ENCODE assay signal across 8 cellular contexts in the genomic region with DNA sequence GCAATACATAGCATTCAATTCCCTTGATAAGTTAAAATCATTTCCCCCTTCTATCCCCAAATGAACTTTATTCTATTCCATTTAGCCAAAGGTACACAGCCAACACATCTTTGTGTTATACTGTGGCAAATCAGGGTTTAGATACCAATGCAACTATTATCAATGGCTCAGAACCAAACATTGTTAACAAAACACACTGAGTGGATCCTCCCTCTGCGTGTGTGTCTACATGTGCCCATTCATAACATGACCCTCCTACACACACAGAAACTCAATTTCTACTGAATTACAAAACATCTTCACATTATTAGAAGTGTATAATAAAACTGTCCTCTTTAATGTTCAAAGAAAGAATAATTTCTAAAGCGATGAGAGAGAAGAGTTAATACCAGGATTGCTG. TPM values are rescaled to one million over a fixed set of nuclear protein-coding genes. Genes with fewer than 3 reads are reported as not detected.
A peak's percentile ranks its signal among the peaks of the same experiment; 100 is the strongest.
DNase-seq lines count a peak whose midpoint lies in the region; ATAC-seq, FAIRE-seq and TF ChIP-seq lines count a peak whose summit lies in the region.

No MANE protein-coding gene starts in this region.

- peaks cover 2% of the 10 kb centered on the region; the same call in 1 of the 2 replicates for H3K4me1 ChIP-seq in SJCRH30

- no peak overlapping the region for H3K27ac ChIP-seq in SJCRH30

- no peak for TF ChIP-seq CTCF in fibroblast of mammary gland (conservative IDR thresholded peaks at IDR 0.05; ENCODE audit: control insufficient read depth, insufficient read depth, low read depth, low read length)

- FAIRE-seq in GM18507 (lab: Jason Lieb, UNC), result peak; percentile 26
- FAIRE-seq in RCC 7860 (lab: Jason Lieb, UNC), result no peak

- no peaks in the 10 kb centered on the region for H3K27me3 ChIP-seq in SJCRH30

- no peaks in the 10 kb centered on the region for H3K36me3 ChIP-seq in SJCRH30

- no peak for ATAC-seq in HG02852 (IDR thresholded peaks at IDR 0.05; ENCODE audit: unreplicated experiment)
- no peak for ATAC-seq in HG02798 (IDR thresholded peaks at IDR 0.05; ENCODE audit: poor library complexity, unreplicated experiment)
- ATAC-seq in HG02870 (IDR thresholded peaks at IDR 0.05; ENCODE audit: unreplicated experiment), result no peak

- no peak for DNase-seq in GM18507 (ENCODE audit: extremely low spot score, insufficient read length, low read depth)
- peak in 1 of 2 experiments; percentile 14 for DNase-seq in SJCRH30
- DNase-seq in fibroblast of mammary gland (ENCODE audit: low read depth), result peak; percentile 16
- no peak for DNase-seq in skeletal muscle cell (ENCODE audit: low read depth)
- no peak for DNase-seq in RCC 7860 (ENCODE audit: low spot score)

- peak overlapping the region; percentile 85 for H3K4me3 ChIP-seq in SJCRH30
- H3K4me3 ChIP-seq in fibroblast of mammary gland (ENCODE audit: control insufficient read depth, low read depth, low read length), result peak overlapping the region; percentile 79
- peak overlapping the region; percentile 79 for H3K4me3 ChIP-seq in skeletal muscle cell (ENCODE audit: low read depth, low read length)

- no peaks in the 10 kb centered on the region for H3K9me3 ChIP-seq in SJCRH30 (replicated peaks)

RNA-seq across cellular contexts. Expression of a gene that starts 1.3 kb away (rescaled TPM):
- 10.9 and 11.1 TPM in 2 replicates for total RNA-seq in SJCRH30 (2014; rRNA removed; shearing (Covaris generic))
